ENCODE assay signal across 29 cellular contexts in genomic region chr10:30974355-30974754, GRCh38. TPM values are rescaled to one million over a fixed set of nuclear protein-coding genes. Genes with fewer than 3 reads are reported as not detected.
DNase-seq lines count a peak whose midpoint lies in the region; ATAC-seq, FAIRE-seq and TF ChIP-seq lines count a peak whose summit lies in the region.
"Had no signal": no experiment of that assay in that cellular context is flagged by ENCODE, and none has a peak within 500 bp of the region (broad histone marks: within the 10 kb centered on the region; RNA-seq: fewer than 3 reads in every experiment).

No MANE protein-coding gene starts in this region.

- no peak overlapping the region for H3K4me3 ChIP-seq in ascending aorta
- no peak overlapping the region for H3K4me3 ChIP-seq in skin epidermis
- H3K4me3 ChIP-seq in colonic mucosa = no peak overlapping the region
- H3K4me3 ChIP-seq: hepatocyte, K562, prostate gland, smooth muscle cell, upper lobe of left lung had no signal

- intact Hi-C loops in ascending aorta (cut with DNase I) (no loop called here), left ventricle myocardium superior (cut with micrococcal nuclease) (no loop called here), colonic mucosa (cut with DNase I) (no loop called here)

- FAIRE-seq in D721Med (lab: Jason Lieb, UNC) = peak; percentile 74
- FAIRE-seq: astrocyte, G401.6, K562 had no signal

- peak; percentile 10 for ATAC-seq in left ventricle myocardium superior
- ATAC-seq: activated CD8-positive, alpha-beta T cell treated with anti-CD3 and anti-CD28 coated beads, Interleukin-2, amount 10 ng/mL, durations not matched to agents 7 days and 5 days; activated naive CD4-positive, alpha-beta T cell treated with anti-CD3 and anti-CD28 coated beads, Interleukin-2, amount 50 U/mL, for 72 hours; foreskin keratinocyte; K562; left colon had no signal

- H3K27me3 ChIP-seq in ascending aorta (no peaks in the 10 kb centered on the region), colonic mucosa (no peaks in the 10 kb centered on the region)
- H3K27me3 ChIP-seq: BE2C, foreskin keratinocyte, hepatocyte, upper lobe of left lung had no signal

- no peaks in the 10 kb centered on the region for H3K9me3 ChIP-seq in ascending aorta
- no peaks in the 10 kb centered on the region for H3K9me3 ChIP-seq in colonic mucosa
- H3K9me3 ChIP-seq: BE2C, prostate gland, SK-N-SH, upper lobe of left lung had no signal

- no peak overlapping the region for H3K9ac ChIP-seq in colonic mucosa (ENCODE audit: low read depth in 2 of 2, low read length in 2 of 2)
- H3K9ac ChIP-seq: SK-N-SH had no signal

- H3K36me3 ChIP-seq in ascending aorta (no peaks in the 10 kb centered on the region), colonic mucosa (no peaks in the 10 kb centered on the region)
- H3K36me3 ChIP-seq: BE2C, prostate gland, upper lobe of left lung had no signal

- H3K4me1 ChIP-seq in ascending aorta = peaks cover 4 to 29% of the 10 kb centered on the region in 2 donors
- no peaks in the 10 kb centered on the region for H3K4me1 ChIP-seq in colonic mucosa
- H3K4me1 ChIP-seq: BE2C, foreskin keratinocyte, prostate gland had no signal

- no peak for DNase-seq in D721Med (ENCODE audit: insufficient read length, low spot score)
- no peak for DNase-seq in ascending aorta (ENCODE audit: low spot score in 2 of 2)
- no peak for DNase-seq in left ventricle myocardium superior
- DNase-seq in colonic mucosa = no peak
- no peak for DNase-seq in hippocampal formation (lab: John Stamatoyannopoulos, UW)
- no peak for DNase-seq in COLO668 (lab: John Stamatoyannopoulos, UW; ENCODE audit: unreplicated experiment)
- no peak for DNase-seq in midbrain (lab: John Stamatoyannopoulos, UW)
- DNase-seq: activated CD4-positive, alpha-beta T cell treated with anti-CD3 and anti-CD28 coated beads for 1 hour; activated CD8-positive, alpha-beta T cell treated with anti-CD3 and anti-CD28 coated beads, Interleukin-2, amount 10 ng/mL, durations not matched to agents 7 days and 5 days; BE2C; foreskin keratinocyte; left colon; mesendoderm; NCI-H1417 treated with DMSO at 0.1 percent for 48 hours; NCI-H2081 treated with DMSO at 0.1 percent for 48 hours; NCI-H226; SK-N-SH; stimulated activated CD4-positive, alpha-beta T cell treated with anti-CD3 and anti-CD28 coated beads, Interleukin-1b, Interleukin-23, amount 100 ng/mL, for 48 hours; stimulated activated CD8-positive, alpha-beta memory T cell treated with anti-CD3 and anti-CD28 coated beads, Interleukin-4, amount 100 ng/mL, for 48 hours; upper lobe of left lung had no signal

- H3K27ac ChIP-seq in ascending aorta (peak overlapping the region; percentile 54 to 70), skin epidermis (peak overlapping the region in 11 of 21 experiments; percentile 2 to 49 (median 32)), colonic mucosa (no peak overlapping the region)
- H3K27ac ChIP-seq: epithelial cell of prostate, foreskin keratinocyte, hepatocyte, prostate gland, upper lobe of left lung had no signal

- TF ChIP-seq CTCF in D721Med (IDR thresholded peaks at IDR 0.05; ENCODE audit: insufficient read depth, missing control alignments) (no peak), ascending aorta (IDR thresholded peaks at IDR 0.05) (no peak), colonic mucosa (IDR thresholded peaks at IDR 0.05) (no peak)

RNA-seq across cellular contexts. Expression of gene ZNF438, which starts 57.3 kb away (rescaled TPM):
- total RNA-seq in ascending aorta (1.7 TPM), left ventricle myocardium superior (13.9 TPM), colonic mucosa (1 to 10 TPM; 2.7 to 4.3 TPM)
